ENCODE assay signal across 1 cellular context in the genomic region with DNA sequence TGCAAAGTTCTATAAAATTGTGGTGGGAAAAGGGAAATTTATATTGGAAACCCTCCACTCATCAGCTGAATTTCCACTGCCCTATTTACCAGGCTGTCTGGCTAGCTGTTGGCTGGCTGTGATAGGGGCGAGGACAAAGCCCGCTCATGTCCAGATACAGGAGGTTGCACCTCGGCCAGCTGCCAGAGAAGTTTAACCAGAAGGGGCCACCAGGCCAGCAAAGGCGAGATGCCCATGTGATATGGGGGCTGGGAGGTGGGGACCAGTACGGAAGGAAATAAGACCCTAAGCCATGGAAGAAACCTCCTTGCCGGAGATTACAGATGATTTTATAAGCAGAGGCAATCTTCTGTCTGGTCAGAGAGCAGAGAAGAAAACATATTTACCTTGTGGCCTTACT.
TF ChIP-seq lines count a peak whose summit lies in the region.

No MANE protein-coding gene starts in this region.

TF ChIP-seq in GM23338, 12 proteins besides CTCF, POLR2A, EP300 and RAD21 (continued from another document):
- TF ChIP-seq, protein P1, sequence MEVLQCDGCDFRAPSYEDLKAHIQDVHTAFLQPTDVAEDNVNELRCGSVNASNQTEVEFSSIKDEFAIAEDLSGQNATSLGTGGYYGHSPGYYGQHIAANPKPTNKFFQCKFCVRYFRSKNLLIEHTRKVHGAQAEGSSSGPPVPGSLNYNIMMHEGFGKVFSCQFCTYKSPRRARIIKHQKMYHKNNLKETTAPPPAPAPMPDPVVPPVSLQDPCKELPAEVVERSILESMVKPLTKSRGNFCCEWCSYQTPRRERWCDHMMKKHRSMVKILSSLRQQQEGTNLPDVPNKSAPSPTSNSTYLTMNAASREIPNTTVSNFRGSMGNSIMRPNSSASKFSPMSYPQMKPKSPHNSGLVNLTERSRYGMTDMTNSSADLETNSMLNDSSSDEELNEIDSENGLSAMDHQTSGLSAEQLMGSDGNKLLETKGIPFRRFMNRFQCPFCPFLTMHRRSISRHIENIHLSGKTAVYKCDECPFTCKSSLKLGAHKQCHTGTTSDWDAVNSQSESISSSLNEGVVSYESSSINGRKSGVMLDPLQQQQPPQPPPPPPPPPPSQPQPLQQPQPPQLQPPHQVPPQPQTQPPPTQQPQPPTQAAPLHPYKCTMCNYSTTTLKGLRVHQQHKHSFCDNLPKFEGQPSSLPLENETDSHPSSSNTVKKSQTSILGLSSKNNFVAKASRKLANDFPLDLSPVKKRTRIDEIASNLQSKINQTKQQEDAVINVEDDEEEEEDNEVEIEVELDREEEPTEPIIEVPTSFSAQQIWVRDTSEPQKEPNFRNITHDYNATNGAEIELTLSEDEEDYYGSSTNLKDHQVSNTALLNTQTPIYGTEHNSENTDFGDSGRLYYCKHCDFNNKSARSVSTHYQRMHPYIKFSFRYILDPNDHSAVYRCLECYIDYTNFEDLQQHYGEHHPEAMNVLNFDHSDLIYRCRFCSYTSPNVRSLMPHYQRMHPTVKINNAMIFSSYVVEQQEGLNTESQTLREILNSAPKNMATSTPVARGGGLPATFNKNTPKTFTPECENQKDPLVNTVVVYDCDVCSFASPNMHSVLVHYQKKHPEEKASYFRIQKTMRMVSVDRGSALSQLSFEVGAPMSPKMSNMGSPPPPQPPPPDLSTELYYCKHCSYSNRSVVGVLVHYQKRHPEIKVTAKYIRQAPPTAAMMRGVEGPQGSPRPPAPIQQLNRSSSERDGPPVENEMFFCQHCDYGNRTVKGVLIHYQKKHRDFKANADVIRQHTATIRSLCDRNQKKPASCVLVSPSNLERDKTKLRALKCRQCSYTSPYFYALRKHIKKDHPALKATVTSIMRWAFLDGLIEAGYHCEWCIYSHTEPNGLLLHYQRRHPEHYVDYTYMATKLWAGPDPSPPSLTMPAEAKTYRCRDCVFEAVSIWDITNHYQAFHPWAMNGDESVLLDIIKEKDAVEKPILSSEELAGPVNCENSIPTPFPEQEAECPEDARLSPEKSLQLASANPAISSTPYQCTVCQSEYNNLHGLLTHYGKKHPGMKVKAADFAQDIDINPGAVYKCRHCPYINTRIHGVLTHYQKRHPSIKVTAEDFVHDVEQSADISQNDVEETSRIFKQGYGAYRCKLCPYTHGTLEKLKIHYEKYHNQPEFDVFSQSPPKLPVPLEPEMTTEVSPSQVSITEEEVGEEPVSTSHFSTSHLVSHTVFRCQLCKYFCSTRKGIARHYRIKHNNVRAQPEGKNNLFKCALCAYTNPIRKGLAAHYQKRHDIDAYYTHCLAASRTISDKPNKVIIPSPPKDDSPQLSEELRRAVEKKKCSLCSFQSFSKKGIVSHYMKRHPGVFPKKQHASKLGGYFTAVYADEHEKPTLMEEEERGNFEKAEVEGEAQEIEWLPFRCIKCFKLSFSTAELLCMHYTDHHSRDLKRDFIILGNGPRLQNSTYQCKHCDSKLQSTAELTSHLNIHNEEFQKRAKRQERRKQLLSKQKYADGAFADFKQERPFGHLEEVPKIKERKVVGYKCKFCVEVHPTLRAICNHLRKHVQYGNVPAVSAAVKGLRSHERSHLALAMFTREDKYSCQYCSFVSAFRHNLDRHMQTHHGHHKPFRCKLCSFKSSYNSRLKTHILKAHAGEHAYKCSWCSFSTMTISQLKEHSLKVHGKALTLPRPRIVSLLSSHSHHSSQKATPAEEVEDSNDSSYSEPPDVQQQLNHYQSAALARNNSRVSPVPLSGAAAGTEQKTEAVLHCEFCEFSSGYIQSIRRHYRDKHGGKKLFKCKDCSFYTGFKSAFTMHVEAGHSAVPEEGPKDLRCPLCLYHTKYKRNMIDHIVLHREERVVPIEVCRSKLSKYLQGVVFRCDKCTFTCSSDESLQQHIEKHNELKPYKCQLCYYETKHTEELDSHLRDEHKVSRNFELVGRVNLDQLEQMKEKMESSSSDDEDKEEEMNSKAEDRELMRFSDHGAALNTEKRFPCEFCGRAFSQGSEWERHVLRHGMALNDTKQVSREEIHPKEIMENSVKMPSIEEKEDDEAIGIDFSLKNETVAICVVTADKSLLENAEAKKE (CRISPR knock-in tag; IDR thresholded peaks at IDR 0.05): no peak
- TF ChIP-seq NANOG (IDR thresholded peaks at IDR 0.05; ENCODE audit: borderline replicate concordance) (no peak), JUNB (IDR thresholded peaks at IDR 0.05; ENCODE audit: unreplicated experiment) (no peak)
- TF ChIP-seq, protein P2, sequence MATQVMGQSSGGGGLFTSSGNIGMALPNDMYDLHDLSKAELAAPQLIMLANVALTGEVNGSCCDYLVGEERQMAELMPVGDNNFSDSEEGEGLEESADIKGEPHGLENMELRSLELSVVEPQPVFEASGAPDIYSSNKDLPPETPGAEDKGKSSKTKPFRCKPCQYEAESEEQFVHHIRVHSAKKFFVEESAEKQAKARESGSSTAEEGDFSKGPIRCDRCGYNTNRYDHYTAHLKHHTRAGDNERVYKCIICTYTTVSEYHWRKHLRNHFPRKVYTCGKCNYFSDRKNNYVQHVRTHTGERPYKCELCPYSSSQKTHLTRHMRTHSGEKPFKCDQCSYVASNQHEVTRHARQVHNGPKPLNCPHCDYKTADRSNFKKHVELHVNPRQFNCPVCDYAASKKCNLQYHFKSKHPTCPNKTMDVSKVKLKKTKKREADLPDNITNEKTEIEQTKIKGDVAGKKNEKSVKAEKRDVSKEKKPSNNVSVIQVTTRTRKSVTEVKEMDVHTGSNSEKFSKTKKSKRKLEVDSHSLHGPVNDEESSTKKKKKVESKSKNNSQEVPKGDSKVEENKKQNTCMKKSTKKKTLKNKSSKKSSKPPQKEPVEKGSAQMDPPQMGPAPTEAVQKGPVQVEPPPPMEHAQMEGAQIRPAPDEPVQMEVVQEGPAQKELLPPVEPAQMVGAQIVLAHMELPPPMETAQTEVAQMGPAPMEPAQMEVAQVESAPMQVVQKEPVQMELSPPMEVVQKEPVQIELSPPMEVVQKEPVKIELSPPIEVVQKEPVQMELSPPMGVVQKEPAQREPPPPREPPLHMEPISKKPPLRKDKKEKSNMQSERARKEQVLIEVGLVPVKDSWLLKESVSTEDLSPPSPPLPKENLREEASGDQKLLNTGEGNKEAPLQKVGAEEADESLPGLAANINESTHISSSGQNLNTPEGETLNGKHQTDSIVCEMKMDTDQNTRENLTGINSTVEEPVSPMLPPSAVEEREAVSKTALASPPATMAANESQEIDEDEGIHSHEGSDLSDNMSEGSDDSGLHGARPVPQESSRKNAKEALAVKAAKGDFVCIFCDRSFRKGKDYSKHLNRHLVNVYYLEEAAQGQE (IDR thresholded peaks at IDR 0.05; ENCODE audit: unreplicated experiment): no peak
